ENCODE assay signal across 27 cellular contexts in the genomic region with DNA sequence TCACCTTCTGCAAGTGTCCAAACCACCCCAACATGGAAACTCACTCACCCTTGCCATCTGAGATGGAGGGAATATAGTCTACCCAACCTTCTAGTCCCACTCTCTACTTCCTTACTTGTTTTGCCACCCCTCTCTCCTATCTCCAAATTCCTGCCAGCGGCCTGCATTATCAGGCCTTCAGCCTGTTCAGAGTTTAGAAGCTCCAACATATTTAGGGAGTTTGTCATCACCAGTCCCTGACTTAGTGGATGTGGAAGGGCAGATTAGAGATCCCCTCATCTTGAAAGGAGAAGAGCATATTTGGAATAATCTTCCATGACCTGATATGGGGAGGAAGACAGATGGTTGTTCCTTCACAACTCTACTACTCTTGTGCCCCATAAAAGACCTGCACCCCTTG.
"Had no signal": no experiment of that assay in that cellular context is flagged by ENCODE, and none has a peak within 500 bp of the region (broad histone marks: within the 10 kb centered on the region; RNA-seq: fewer than 3 reads in every experiment).

No MANE protein-coding gene starts in this region.

- H3K9me3 Mint-ChIP-seq: nephron; neural progenitor cell; stimulated activated naive CD8-positive, alpha-beta T cell treated with anti-CD3 and anti-CD28 coated beads, Interleukin-15, Interleukin-2, amounts not matched to agents 100 ng/mL and 50 ng/mL, for 24 hours had no signal

- H3K4me1 ChIP-seq: neural progenitor cell, parathyroid adenoma, psoas muscle, right lobe of liver, sigmoid colon, stomach, thyroid gland, tibial nerve, upper lobe of right lung, uterus had no signal

- H3K36me3 ChIP-seq: neural progenitor cell, ovary, right lobe of liver, sigmoid colon, stomach, thoracic aorta, thyroid gland, tibial nerve, upper lobe of right lung, uterus had no signal

- H3K9me3 ChIP-seq: ovary, psoas muscle, right lobe of liver, sigmoid colon, stomach, thoracic aorta, thyroid gland, tibial nerve, upper lobe of right lung, uterus had no signal

- H3K27ac Mint-ChIP-seq: natural killer cell; nephron; neural progenitor cell; progenitor cell of endocrine pancreas; stimulated activated effector memory CD8-positive, alpha-beta T cell treated with anti-CD3 and anti-CD28 coated beads, Interleukin-12 subunit alpha, Interleukin-12 subunit beta, amount 100 ng/mL, for 72 hours; stimulated activated naive B cell treated with anti-CD40 and anti-IgM and Interleukin-4, amounts not matched to agents 10 μg/mL and 1 μg/mL and 100 μg/mL, for 72 hours; stimulated activated naive CD8-positive, alpha-beta T cell treated with anti-CD3 and anti-CD28 coated beads, Interleukin-15, Interleukin-2, amounts not matched to agents 100 ng/mL and 50 ng/mL, for 24 hours; type B pancreatic cell had no signal

- H3K4me3 ChIP-seq: neural progenitor cell, ovary, psoas muscle, right lobe of liver, sigmoid colon, stomach, thoracic aorta, thyroid gland, tibial nerve, upper lobe of right lung, uterus had no signal

- H3K36me3 Mint-ChIP-seq: natural killer cell; neural progenitor cell; stimulated activated effector memory CD8-positive, alpha-beta T cell treated with anti-CD3 and anti-CD28 coated beads, Interleukin-12 subunit alpha, Interleukin-12 subunit beta, amount 100 ng/mL, for 72 hours; stimulated activated naive B cell treated with anti-CD40 and anti-IgM and Interleukin-4, amounts not matched to agents 10 μg/mL and 1 μg/mL and 100 μg/mL, for 72 hours; type B pancreatic cell had no signal

- H3K27ac ChIP-seq: neural progenitor cell, ovary, parathyroid adenoma, psoas muscle, right lobe of liver, sigmoid colon, stomach, thoracic aorta, thyroid gland, tibial nerve, upper lobe of right lung, uterus had no signal

- H3K4me3 Mint-ChIP-seq: natural killer cell; nephron; neural progenitor cell; stimulated activated effector memory CD8-positive, alpha-beta T cell treated with anti-CD3 and anti-CD28 coated beads, Interleukin-12 subunit alpha, Interleukin-12 subunit beta, amount 100 ng/mL, for 72 hours; stimulated activated naive B cell treated with anti-CD40 and anti-IgM and Interleukin-4, amounts not matched to agents 10 μg/mL and 1 μg/mL and 100 μg/mL, for 72 hours; stimulated activated naive CD8-positive, alpha-beta T cell treated with anti-CD3 and anti-CD28 coated beads, Interleukin-15, Interleukin-2, amounts not matched to agents 100 ng/mL and 50 ng/mL, for 24 hours; type B pancreatic cell had no signal

- H3K4me1 Mint-ChIP-seq: natural killer cell; neural progenitor cell; stimulated activated effector memory CD8-positive, alpha-beta T cell treated with anti-CD3 and anti-CD28 coated beads, Interleukin-12 subunit alpha, Interleukin-12 subunit beta, amount 100 ng/mL, for 72 hours; stimulated activated naive B cell treated with anti-CD40 and anti-IgM and Interleukin-4, amounts not matched to agents 10 μg/mL and 1 μg/mL and 100 μg/mL, for 72 hours had no signal

- DNase-seq: natural killer cell; occipital lobe; ovary; psoas muscle; right cardiac atrium; right lobe of liver; sigmoid colon; small intestine; stimulated activated CD4-positive, alpha-beta T cell treated with anti-CD3 and anti-CD28 coated beads, Interleukin-15, amount 100 ng/mL, for 24 hours; stimulated activated CD4-positive, alpha-beta T cell treated with anti-CD3 and anti-CD28 coated beads, Interleukin-2, amount 100 ng/mL, for 24 hours; stimulated activated CD4-positive, alpha-beta T cell treated with anti-CD3 and anti-CD28 coated beads, Interleukin-2, amount 100 ng/mL, for 48 hours; stimulated activated CD4-positive, alpha-beta T cell treated with anti-CD3 and anti-CD28 coated beads, Interleukin-4, amount 100 ng/mL, for 24 hours; stimulated activated naive B cell treated with anti-CD40 and anti-IgM and Interleukin-4, amounts not matched to agents 10 μg/mL and 1 μg/mL and 100 μg/mL, for 72 hours; stimulated activated naive CD4-positive, alpha-beta T cell treated with Interleukin-2 at 50 U/mL for 16 hours; stomach; thyroid gland; upper lobe of right lung; uterus had no signal
